ENCODE assay signal across 8 cellular contexts in genomic region chr1:155003227-155003765, GRCh38. TPM values are rescaled to one million over a fixed set of nuclear protein-coding genes. Genes with fewer than 3 reads are reported as not detected.
DNase-seq lines count a peak whose midpoint lies in the region; ATAC-seq, FAIRE-seq and TF ChIP-seq lines count a peak whose summit lies in the region.
"Had no signal": no experiment of that assay in that cellular context is flagged by ENCODE, and none has a peak within 500 bp of the region (broad histone marks: within the 10 kb centered on the region; RNA-seq: fewer than 3 reads in every experiment).

No MANE protein-coding gene starts in this region.

- peak overlapping the region; percentile 86 to 98 (median 98) for H3K4me3 ChIP-seq in HepG2 (replicated peaks in 1 of 3; ENCODE audit: insufficient read depth in 1 of 3, low read depth in 2 of 3, low read length in 3 of 3)

- H3K27me3 Mint-ChIP-seq in activated T-helper 1 cell treated with anti-CD3 and anti-CD28 coated beads, Interleukin-12 subunit alpha, Interleukin-12 subunit beta, Interleukin-2, Interleukin-4 antibody, amounts not matched to agents 30 ng/mL and 10 ng/mL and 1 ng/mL, durations not matched to agents 14 hours and 24 hours and 36 hours (ENCODE audit: insufficient read depth), result peaks cover 2% of the 10 kb centered on the region

- DNase-seq in DMS 273 (lab: John Stamatoyannopoulos, UW; ENCODE audit: unreplicated experiment), result peak; percentile 71
- DNase-seq in DMS 273 treated with DMSO at 0.1 percent for 48 hours (lab: John Stamatoyannopoulos, UW), result no peak
- no peak for DNase-seq in activated T-helper 1 cell treated with anti-CD3 and anti-CD28 coated beads, Interleukin-12 subunit alpha, Interleukin-12 subunit beta, Interleukin-2, Interleukin-4 antibody, amounts not matched to agents 30 ng/mL and 10 ng/mL and 1 ng/mL, durations not matched to agents 14 hours and 24 hours and 36 hours (ENCODE audit: low spot score)
- DNase-seq in HepG2 (ENCODE audit: low spot score), result no peak
- DNase-seq in inferior parietal cortex (ENCODE audit: extremely low spot score), result no peak

- CTCF ChIA-PET in HepG2 (lab: Yijun Ruan, JAX; ENCODE audit: low intra/inter-chr PET ratio, low total read pairs), result interaction anchor here (1.6 to 6.8 kb wide), 2 partner anchors 14 kb away, joined by 5 to 54 read pairs; no protein-coding TSS in a partner anchor

- in situ Hi-C loops in HepG2 (cut with HindIII; ENCODE audit: extremely low pct_ligation_motif_present, low pct_unique_long_range_greater_than_20kb), result no loop called here

- no peak overlapping the region for H2AFZ ChIP-seq in HepG2 (ENCODE audit: low read length)

- peak overlapping the region; percentile 98 for H3K4me3 Mint-ChIP-seq in activated T-helper 1 cell treated with anti-CD3 and anti-CD28 coated beads, Interleukin-12 subunit alpha, Interleukin-12 subunit beta, Interleukin-2, Interleukin-4 antibody, amounts not matched to agents 30 ng/mL and 10 ng/mL and 1 ng/mL, durations not matched to agents 14 hours and 24 hours and 36 hours

- TF ChIP-seq RAD21 in HepG2 (CRISPR knock-in tag; IDR thresholded peaks at IDR 0.05), result no peak

- ATAC-seq in HepG2 (no peak), GM19328 (IDR thresholded peaks at IDR 0.05; ENCODE audit: unreplicated experiment) (no peak)

- peak overlapping the region; percentile 95 for H3K9ac ChIP-seq in HepG2 (ENCODE audit: insufficient read depth, low read depth, low read length)

- peaks cover 57% of the 10 kb centered on the region for H3K4me1 ChIP-seq in HepG2 (ENCODE audit: insufficient read depth, low read length)

- H4K20me1 ChIP-seq in HepG2 (ENCODE audit: insufficient read depth, low read length), result peaks cover 4% of the 10 kb centered on the region; the same call in 1 of the 2 replicates

- H3K27ac Mint-ChIP-seq in activated T-helper 1 cell treated with anti-CD3 and anti-CD28 coated beads, Interleukin-12 subunit alpha, Interleukin-12 subunit beta, Interleukin-2, Interleukin-4 antibody, amounts not matched to agents 30 ng/mL and 10 ng/mL and 1 ng/mL, durations not matched to agents 14 hours and 24 hours and 36 hours, result peak overlapping the region; percentile 97

- intact Hi-C loops in activated T-helper 1 cell treated with anti-CD3 and anti-CD28 coated beads, Interleukin-12 subunit alpha, Interleukin-12 subunit beta, Interleukin-2, Interleukin-4 antibody, amounts not matched to agents 30 ng/mL and 10 ng/mL and 1 ng/mL, durations not matched to agents 14 hours and 24 hours and 36 hours (cut with micrococcal nuclease), result loop anchor here (5.0 kb wide), 2 partner anchors 319 to 596 kb away; partner anchors contain the start of genes IL6R and RUSC1
- intact Hi-C loops in HepG2 (cut with micrococcal nuclease; ENCODE audit: unreplicated experiment), result loop anchor here (5.0 kb wide), 1 partner anchor 446 kb away; the partner anchor contains the start of gene UBE2Q1

- H3K9me3 Mint-ChIP-seq in activated T-helper 1 cell treated with anti-CD3 and anti-CD28 coated beads, Interleukin-12 subunit alpha, Interleukin-12 subunit beta, Interleukin-2, Interleukin-4 antibody, amounts not matched to agents 30 ng/mL and 10 ng/mL and 1 ng/mL, durations not matched to agents 14 hours and 24 hours and 36 hours, result no peaks in the 10 kb centered on the region

- TF ChIP-seq EP300 in HepG2 (IDR thresholded peaks at IDR 0.05; ENCODE audit: low read depth in 2 of 2, low read length in 2 of 2) (no peak), HepG2 (CRISPR knock-in tag; IDR thresholded peaks at IDR 0.05; ENCODE audit: borderline replicate concordance) (no peak)

- TSS peak; percentile 49 for BruUV-seq in HepG2 (replicated peaks; lab: Mats Ljungman, UMichigan)

- POLR2A ChIA-PET in HepG2 (lab: Yijun Ruan, JAX), result interaction anchor here (0.6 to 6.7 kb wide), 9 partner anchors 11 to 223 kb away, joined by 3 to 90 read pairs (median 4); partner anchors contain the start of genes PMVK and SLC50A1

- no peak for FAIRE-seq in HepG2 (lab: Jason Lieb, UNC)
- FAIRE-seq: A204.1, islet of Langerhans had no signal

- H3K79me2 ChIP-seq in HepG2 (ENCODE audit: insufficient read depth, low read length), result peaks cover 39% of the 10 kb centered on the region

- no peaks in the 10 kb centered on the region for H3K9me3 ChIP-seq in HepG2 (ENCODE audit: low read length)

- no peaks in the 10 kb centered on the region; a peak in 1 of 5 replicates for H3K27me3 ChIP-seq in HepG2 (ENCODE audit: control insufficient read depth in 1 of 2, insufficient read depth in 2 of 2, low read length in 2 of 2)

- peaks cover 11% of the 10 kb centered on the region for H3K36me3 Mint-ChIP-seq in activated T-helper 1 cell treated with anti-CD3 and anti-CD28 coated beads, Interleukin-12 subunit alpha, Interleukin-12 subunit beta, Interleukin-2, Interleukin-4 antibody, amounts not matched to agents 30 ng/mL and 10 ng/mL and 1 ng/mL, durations not matched to agents 14 hours and 24 hours and 36 hours (ENCODE audit: low read depth)

- H3K27ac ChIP-seq in HepG2 (ENCODE audit: extremely low read length, insufficient read depth, low read length), result peak overlapping the region; percentile 97

- H3K36me3 ChIP-seq in HepG2 (replicated peaks in 1 of 2; ENCODE audit: control insufficient read depth in 1 of 2, insufficient read depth in 2 of 2, low read length in 2 of 2), result no peaks in the 10 kb centered on the region; a peak in 1 of 5 replicates

- 0% methylated on average over 15 of the region's 37 CpGs for WGBS in HepG2 (ENCODE audit: low lambda C conversion rate)

- H3K4me1 Mint-ChIP-seq in activated T-helper 1 cell treated with anti-CD3 and anti-CD28 coated beads, Interleukin-12 subunit alpha, Interleukin-12 subunit beta, Interleukin-2, Interleukin-4 antibody, amounts not matched to agents 30 ng/mL and 10 ng/mL and 1 ng/mL, durations not matched to agents 14 hours and 24 hours and 36 hours (ENCODE audit: low read depth), result peaks cover 47% of the 10 kb centered on the region

- peak overlapping the region; percentile 89 for H3K4me2 ChIP-seq in HepG2 (ENCODE audit: low read depth, low read length)

- TF ChIP-seq CTCF in HepG2 (CRISPR knock-in tag; IDR thresholded peaks at IDR 0.05), result 0 out of 2 replicates have a peak, but pooled peaks have one; percentile 13

- TF ChIP-seq POLR2A in HepG2 (IDR thresholded peaks at IDR 0.05; ENCODE audit: insufficient read depth in 1 of 2, low read depth in 2 of 2, low read length in 2 of 2), result no peak

RNA-seq across cellular contexts. Expression of gene ZBTB7B, which starts 0.7 kb away (rescaled TPM):
- total RNA-seq in activated T-helper 1 cell treated with anti-CD3 and anti-CD28 coated beads, Interleukin-12 subunit alpha, Interleukin-12 subunit beta, Interleukin-2, Interleukin-4 antibody, amounts not matched to agents 30 ng/mL and 10 ng/mL and 1 ng/mL, durations not matched to agents 14 hours and 24 hours and 36 hours, result 166 and 172 TPM in 2 replicates
- total RNA-seq in HepG2 (2016; rRNA removed; fragmentation: Illumina TruSeq; extraction: Trizol), result 10.1 and 15.5 TPM in 2 replicates
- 2.1 and 2.9 TPM in 2 replicates for total RNA-seq in HepG2 (2016; cell fraction: cytosol; rRNA removed; fragmentation: Illumina TruSeq; extraction: Trizol; ENCODE audit: low read depth)
- 9.4 and 15.2 TPM in 2 replicates for total RNA-seq in HepG2 (2016; cell fraction: insoluble cytoplasmic fraction; rRNA removed; fragmentation: Illumina TruSeq; extraction: Trizol)
- 7.3 and 8.2 TPM in 2 replicates for total RNA-seq in HepG2 (2016; cell fraction: membrane; rRNA removed; fragmentation: Illumina TruSeq; extraction: Trizol)
- 12.6 TPM in 2 replicates for total RNA-seq in HepG2 (2016; cell fraction: nucleus; rRNA removed; fragmentation: Illumina TruSeq; extraction: Trizol)
- polyA plus RNA-seq in HepG2 (2011; rRNA removed), result 17.5 and 22.3 TPM in 2 replicates
- polyA plus RNA-seq in HepG2 (2011; cell fraction: cytosol; rRNA removed), result 15.0 and 19.2 TPM in 2 replicates
- 45.5 and 50.7 TPM in 2 replicates for polyA plus RNA-seq in HepG2 (2011; cell fraction: nucleus; rRNA removed)
- 9.8 and 10.8 TPM in 2 replicates for polyA plus RNA-seq in HepG2 (2012)
- polyA plus RNA-seq in HepG2 (2016; cell fraction: cytosol; fragmentation: Illumina TruSeq; extraction: Trizol; ENCODE audit: low read depth), result 1.1 and 1.7 TPM in 2 replicates
- polyA plus RNA-seq in HepG2 (2016; cell fraction: insoluble cytoplasmic fraction; fragmentation: Illumina TruSeq; extraction: Trizol; ENCODE audit: low read depth), result 10.5 and 12.2 TPM in 2 replicates
- polyA plus RNA-seq in HepG2 (2016; cell fraction: membrane; fragmentation: Illumina TruSeq; extraction: Trizol; ENCODE audit: low read depth), result 4.4 and 5.4 TPM in 2 replicates
- 31.6 and 39.9 TPM in 2 replicates for polyA plus RNA-seq in HepG2 (2016; cell fraction: nucleus; fragmentation: Illumina TruSeq; extraction: Trizol; ENCODE audit: insufficient read depth, low read depth)
- 32.5 and 45.9 TPM in 2 replicates for polyA minus RNA-seq in HepG2 (2011; rRNA and poly(A)+ RNA removed; ENCODE audit: low replicate concordance)
- polyA minus RNA-seq in HepG2 (2011; cell fraction: cytosol; rRNA and poly(A)+ RNA removed), result 9.9 and 13.2 TPM in 2 replicates
- polyA minus RNA-seq in HepG2 (2011; cell fraction: nucleus; rRNA and poly(A)+ RNA removed), result 10.3 and 13.3 TPM in 2 replicates

RNA-seq across cellular contexts. Expression of gene LENEP, which starts 9.9 kb away (rescaled TPM):
- 1.5 and 1.8 TPM in 2 replicates for total RNA-seq in activated T-helper 1 cell treated with anti-CD3 and anti-CD28 coated beads, Interleukin-12 subunit alpha, Interleukin-12 subunit beta, Interleukin-2, Interleukin-4 antibody, amounts not matched to agents 30 ng/mL and 10 ng/mL and 1 ng/mL, durations not matched to agents 14 hours and 24 hours and 36 hours
- total RNA-seq in HepG2 (2016; rRNA removed; fragmentation: Illumina TruSeq; extraction: Trizol), result 0.29 TPM in 1 of 2 replicates, not detected in the other
- not detected in 2 replicates for total RNA-seq in HepG2 (2016; cell fraction: cytosol; rRNA removed; fragmentation: Illumina TruSeq; extraction: Trizol; ENCODE audit: low read depth)
- total RNA-seq in HepG2 (2016; cell fraction: insoluble cytoplasmic fraction; rRNA removed; fragmentation: Illumina TruSeq; extraction: Trizol), result 0.32 TPM in 1 of 2 replicates, not detected in the other
- not detected in 2 replicates for total RNA-seq in HepG2 (2016; cell fraction: membrane; rRNA removed; fragmentation: Illumina TruSeq; extraction: Trizol)
- 1.1 and 1.3 TPM in 2 replicates for total RNA-seq in HepG2 (2016; cell fraction: nucleus; rRNA removed; fragmentation: Illumina TruSeq; extraction: Trizol)
- not detected in 2 replicates for polyA plus RNA-seq in HepG2 (2011; rRNA removed)
- polyA plus RNA-seq in HepG2 (2011; cell fraction: cytosol; rRNA removed), result not detected in 2 replicates
- 0.29 and 0.40 TPM in 2 replicates for polyA plus RNA-seq in HepG2 (2011; cell fraction: nucleus; rRNA removed)
- not detected in 2 replicates for polyA plus RNA-seq in HepG2 (2012)
- polyA plus RNA-seq in HepG2 (2016; cell fraction: cytosol; fragmentation: Illumina TruSeq; extraction: Trizol; ENCODE audit: low read depth), result not detected in 2 replicates
- polyA plus RNA-seq in HepG2 (2016; cell fraction: insoluble cytoplasmic fraction; fragmentation: Illumina TruSeq; extraction: Trizol; ENCODE audit: low read depth), result not detected in 2 replicates
- not detected in 2 replicates for polyA plus RNA-seq in HepG2 (2016; cell fraction: membrane; fragmentation: Illumina TruSeq; extraction: Trizol; ENCODE audit: low read depth)
- not detected in 2 replicates for polyA plus RNA-seq in HepG2 (2016; cell fraction: nucleus; fragmentation: Illumina TruSeq; extraction: Trizol; ENCODE audit: insufficient read depth, low read depth)
- 1.3 and 7.6 TPM in 2 replicates for polyA minus RNA-seq in HepG2 (2011; rRNA and poly(A)+ RNA removed; ENCODE audit: low replicate concordance)
- not detected in 2 replicates for polyA minus RNA-seq in HepG2 (2011; cell fraction: cytosol; rRNA and poly(A)+ RNA removed)
- polyA minus RNA-seq in HepG2 (2011; cell fraction: nucleus; rRNA and poly(A)+ RNA removed), result 1.6 TPM in 1 of 2 replicates, not detected in the other

RNA-seq across cellular contexts. Expression of gene FLAD1, which starts 20.2 kb away (rescaled TPM):
- 69.2 and 74.3 TPM in 2 replicates for total RNA-seq in activated T-helper 1 cell treated with anti-CD3 and anti-CD28 coated beads, Interleukin-12 subunit alpha, Interleukin-12 subunit beta, Interleukin-2, Interleukin-4 antibody, amounts not matched to agents 30 ng/mL and 10 ng/mL and 1 ng/mL, durations not matched to agents 14 hours and 24 hours and 36 hours
- 32.8 and 32.9 TPM in 2 replicates for total RNA-seq in HepG2 (2016; rRNA removed; fragmentation: Illumina TruSeq; extraction: Trizol)
- total RNA-seq in HepG2 (2016; cell fraction: cytosol; rRNA removed; fragmentation: Illumina TruSeq; extraction: Trizol; ENCODE audit: low read depth), result 21.5 and 22.7 TPM in 2 replicates
- 29.0 and 37.1 TPM in 2 replicates for total RNA-seq in HepG2 (2016; cell fraction: insoluble cytoplasmic fraction; rRNA removed; fragmentation: Illumina TruSeq; extraction: Trizol)
- total RNA-seq in HepG2 (2016; cell fraction: membrane; rRNA removed; fragmentation: Illumina TruSeq; extraction: Trizol), result 23.4 and 27.9 TPM in 2 replicates
- total RNA-seq in HepG2 (2016; cell fraction: nucleus; rRNA removed; fragmentation: Illumina TruSeq; extraction: Trizol), result 37.9 and 38.9 TPM in 2 replicates
- polyA plus RNA-seq in HepG2 (2011; rRNA removed), result 25.9 and 30.3 TPM in 2 replicates
- 16.4 and 22.8 TPM in 2 replicates for polyA plus RNA-seq in HepG2 (2011; cell fraction: cytosol; rRNA removed)
- polyA plus RNA-seq in HepG2 (2011; cell fraction: nucleus; rRNA removed), result 84.3 and 94.4 TPM in 2 replicates
- polyA plus RNA-seq in HepG2 (2012), result 15.3 and 18.2 TPM in 2 replicates
- 17.3 and 18.3 TPM in 2 replicates for polyA plus RNA-seq in HepG2 (2016; cell fraction: cytosol; fragmentation: Illumina TruSeq; extraction: Trizol; ENCODE audit: low read depth)
- 28.5 and 31.1 TPM in 2 replicates for polyA plus RNA-seq in HepG2 (2016; cell fraction: insoluble cytoplasmic fraction; fragmentation: Illumina TruSeq; extraction: Trizol; ENCODE audit: low read depth)
- polyA plus RNA-seq in HepG2 (2016; cell fraction: membrane; fragmentation: Illumina TruSeq; extraction: Trizol; ENCODE audit: low read depth), result 17.7 and 19.3 TPM in 2 replicates
- 64.3 and 72.6 TPM in 2 replicates for polyA plus RNA-seq in HepG2 (2016; cell fraction: nucleus; fragmentation: Illumina TruSeq; extraction: Trizol; ENCODE audit: insufficient read depth, low read depth)
- polyA minus RNA-seq in HepG2 (2011; rRNA and poly(A)+ RNA removed; ENCODE audit: low replicate concordance), result 34.0 and 163 TPM in 2 replicates
- polyA minus RNA-seq in HepG2 (2011; cell fraction: cytosol; rRNA and poly(A)+ RNA removed), result 7.6 and 9.5 TPM in 2 replicates
- polyA minus RNA-seq in HepG2 (2011; cell fraction: nucleus; rRNA and poly(A)+ RNA removed), result 15.7 and 16.8 TPM in 2 replicates

RNA-seq across cellular contexts. Expression of gene CKS1B, which starts 28.8 kb away (rescaled TPM):
- total RNA-seq in activated T-helper 1 cell treated with anti-CD3 and anti-CD28 coated beads, Interleukin-12 subunit alpha, Interleukin-12 subunit beta, Interleukin-2, Interleukin-4 antibody, amounts not matched to agents 30 ng/mL and 10 ng/mL and 1 ng/mL, durations not matched to agents 14 hours and 24 hours and 36 hours, result 151 and 158 TPM in 2 replicates
- 217 and 268 TPM in 2 replicates for total RNA-seq in HepG2 (2016; rRNA removed; fragmentation: Illumina TruSeq; extraction: Trizol)
- total RNA-seq in HepG2 (2016; cell fraction: cytosol; rRNA removed; fragmentation: Illumina TruSeq; extraction: Trizol; ENCODE audit: low read depth), result 95.8 and 111 TPM in 2 replicates
- 219 and 283 TPM in 2 replicates for total RNA-seq in HepG2 (2016; cell fraction: insoluble cytoplasmic fraction; rRNA removed; fragmentation: Illumina TruSeq; extraction: Trizol)
- total RNA-seq in HepG2 (2016; cell fraction: membrane; rRNA removed; fragmentation: Illumina TruSeq; extraction: Trizol), result 160 and 171 TPM in 2 replicates
- 75.7 and 82.8 TPM in 2 replicates for total RNA-seq in HepG2 (2016; cell fraction: nucleus; rRNA removed; fragmentation: Illumina TruSeq; extraction: Trizol)
- 122 and 222 TPM in 2 replicates for polyA plus RNA-seq in HepG2 (2011; rRNA removed)
- polyA plus RNA-seq in HepG2 (2011; cell fraction: cytosol; rRNA removed), result 141 and 184 TPM in 2 replicates
- polyA plus RNA-seq in HepG2 (2011; cell fraction: nucleus; rRNA removed), result 54.7 and 67.5 TPM in 2 replicates
- 103 and 128 TPM in 2 replicates for polyA plus RNA-seq in HepG2 (2012)
- 98.3 and 114 TPM in 2 replicates for polyA plus RNA-seq in HepG2 (2016; cell fraction: cytosol; fragmentation: Illumina TruSeq; extraction: Trizol; ENCODE audit: low read depth)
- 306 and 328 TPM in 2 replicates for polyA plus RNA-seq in HepG2 (2016; cell fraction: insoluble cytoplasmic fraction; fragmentation: Illumina TruSeq; extraction: Trizol; ENCODE audit: low read depth)
- 149 and 155 TPM in 2 replicates for polyA plus RNA-seq in HepG2 (2016; cell fraction: membrane; fragmentation: Illumina TruSeq; extraction: Trizol; ENCODE audit: low read depth)
- 139 and 158 TPM in 2 replicates for polyA plus RNA-seq in HepG2 (2016; cell fraction: nucleus; fragmentation: Illumina TruSeq; extraction: Trizol; ENCODE audit: insufficient read depth, low read depth)
- 89.2 and 369 TPM in 2 replicates for polyA minus RNA-seq in HepG2 (2011; rRNA and poly(A)+ RNA removed; ENCODE audit: low replicate concordance)
- polyA minus RNA-seq in HepG2 (2011; cell fraction: cytosol; rRNA and poly(A)+ RNA removed), result 31.4 and 39.6 TPM in 2 replicates
- 20.0 and 31.2 TPM in 2 replicates for polyA minus RNA-seq in HepG2 (2011; cell fraction: nucleus; rRNA and poly(A)+ RNA removed)

RNA-seq across cellular contexts. Expression of gene DCST2, which starts 30.3 kb away (rescaled TPM):
- total RNA-seq in activated T-helper 1 cell treated with anti-CD3 and anti-CD28 coated beads, Interleukin-12 subunit alpha, Interleukin-12 subunit beta, Interleukin-2, Interleukin-4 antibody, amounts not matched to agents 30 ng/mL and 10 ng/mL and 1 ng/mL, durations not matched to agents 14 hours and 24 hours and 36 hours, result 0.26 and 0.27 TPM in 2 replicates
- not detected in 2 replicates for total RNA-seq in HepG2 (2016; rRNA removed; fragmentation: Illumina TruSeq; extraction: Trizol)
- not detected in 2 replicates for total RNA-seq in HepG2 (2016; cell fraction: cytosol; rRNA removed; fragmentation: Illumina TruSeq; extraction: Trizol; ENCODE audit: low read depth)
- total RNA-seq in HepG2 (2016; cell fraction: insoluble cytoplasmic fraction; rRNA removed; fragmentation: Illumina TruSeq; extraction: Trizol), result not detected in 2 replicates
- not detected in 2 replicates for total RNA-seq in HepG2 (2016; cell fraction: membrane; rRNA removed; fragmentation: Illumina TruSeq; extraction: Trizol)
- total RNA-seq in HepG2 (2016; cell fraction: nucleus; rRNA removed; fragmentation: Illumina TruSeq; extraction: Trizol), result not detected in 2 replicates
- 0.74 and 0.80 TPM in 2 replicates for polyA plus RNA-seq in HepG2 (2011; rRNA removed)
- polyA plus RNA-seq in HepG2 (2011; cell fraction: cytosol; rRNA removed), result 0.17 and 0.19 TPM in 2 replicates
- polyA plus RNA-seq in HepG2 (2011; cell fraction: nucleus; rRNA removed), result 7.8 and 11.4 TPM in 2 replicates
- 0.35 and 1.6 TPM in 2 replicates for polyA plus RNA-seq in HepG2 (2012)
- 0.29 TPM in 1 of 2 replicates, not detected in the other for polyA plus RNA-seq in HepG2 (2016; cell fraction: cytosol; fragmentation: Illumina TruSeq; extraction: Trizol; ENCODE audit: low read depth)
- polyA plus RNA-seq in HepG2 (2016; cell fraction: insoluble cytoplasmic fraction; fragmentation: Illumina TruSeq; extraction: Trizol; ENCODE audit: low read depth), result not detected in 2 replicates
- polyA plus RNA-seq in HepG2 (2016; cell fraction: membrane; fragmentation: Illumina TruSeq; extraction: Trizol; ENCODE audit: low read depth), result not detected in 2 replicates
- polyA plus RNA-seq in HepG2 (2016; cell fraction: nucleus; fragmentation: Illumina TruSeq; extraction: Trizol; ENCODE audit: insufficient read depth, low read depth), result 0.29 TPM in 1 of 2 replicates, not detected in the other
- 0.08 and 2.6 TPM in 2 replicates for polyA minus RNA-seq in HepG2 (2011; rRNA and poly(A)+ RNA removed; ENCODE audit: low replicate concordance)
- not detected in 2 replicates for polyA minus RNA-seq in HepG2 (2011; cell fraction: cytosol; rRNA and poly(A)+ RNA removed)
- 0.37 TPM in 1 of 2 replicates, not detected in the other for polyA minus RNA-seq in HepG2 (2011; cell fraction: nucleus; rRNA and poly(A)+ RNA removed)

Comparison
In these comparisons a context has a peak if more than half of its experiments do, and no peak if none do; other contexts are left out.
1. RNA of gene ZBTB7B, which starts 0.7 kb away (total RNA-seq): 166 to 172 TPM in activated T-helper 1 cell treated with anti-CD3 and anti-CD28 coated beads, Interleukin-12 subunit alpha, Interleukin-12 subunit beta, Interleukin-2, Interleukin-4 antibody, amounts not matched to agents 30 ng/mL and 10 ng/mL and 1 ng/mL, durations not matched to agents 14 hours and 24 hours and 36 hours; 2.1 to 15.5 TPM in HepG2; every median in the first group is over 10 times any median in the second.